ENCODE assay signal across 11 cellular contexts in genomic region chr5:127941646-127942045, GRCh38.
DNase-seq lines count a peak whose midpoint lies in the region; ATAC-seq and TF ChIP-seq lines count a peak whose summit lies in the region.
"Had no signal": no experiment of that assay in that cellular context is flagged by ENCODE, and none has a peak within 500 bp of the region (broad histone marks: within the 10 kb centered on the region; RNA-seq: fewer than 3 reads in every experiment).

No MANE protein-coding gene starts in this region.

- H3K36me3 Mint-ChIP-seq in nephron (ENCODE audit: low read depth), result no peaks in the 10 kb centered on the region

- no peak for TF ChIP-seq CTCF in nephron (IDR thresholded peaks at IDR 0.05; ENCODE audit: unreplicated experiment in 3 of 3)
- TF ChIP-seq CTCF in adrenal gland (IDR thresholded peaks at IDR 0.05), result no peak

- no peaks in the 10 kb centered on the region for H3K27me3 ChIP-seq in BLaER1 treated with 17β-estradiol and CSF1 and Interleukin-3, amounts not matched to agents 10 nM and 100 nM
- H3K27me3 ChIP-seq in H7 (ENCODE audit: control insufficient read depth, insufficient read depth, low read length), result peaks cover 33% of the 10 kb centered on the region
- H3K27me3 ChIP-seq in adrenal gland, result no peaks in the 10 kb centered on the region
- H3K27me3 ChIP-seq: body of pancreas had no signal

- peaks cover 1% of the 10 kb centered on the region for H3K27me3 Mint-ChIP-seq in nephron (ENCODE audit: low read depth)

- ATAC-seq in GM19395 (IDR thresholded peaks at IDR 0.05; ENCODE audit: unreplicated experiment) (no peak), HG03108 (IDR thresholded peaks at IDR 0.05; ENCODE audit: unreplicated experiment) (no peak)
- ATAC-seq: body of pancreas had no signal

- H3K27ac Mint-ChIP-seq in nephron, result peak overlapping the region in 2 of 3 experiments; percentile 2 to 34

- H3K36me3 ChIP-seq in BLaER1 treated with 17β-estradiol and CSF1 and Interleukin-3, amounts not matched to agents 10 nM and 100 nM, result no peaks in the 10 kb centered on the region
- H3K36me3 ChIP-seq in H7 (replicated peaks; ENCODE audit: control insufficient read depth, insufficient read depth, low read length) (no peaks in the 10 kb centered on the region), adrenal gland (replicated peaks in 1 of 2) (no peaks in the 10 kb centered on the region)

- peak overlapping the region; percentile 7 to 44 (median 12) for H3K4me3 Mint-ChIP-seq in nephron

- H3K9me3 ChIP-seq in BLaER1 treated with 17β-estradiol and CSF1 and Interleukin-3, amounts not matched to agents 10 nM and 100 nM (replicated peaks in 1 of 11), result no peaks in the 10 kb centered on the region
- H3K9me3 ChIP-seq in adrenal gland (replicated peaks in 1 of 3), result no peaks in the 10 kb centered on the region
- H3K9me3 ChIP-seq: body of pancreas had no signal

- no peak overlapping the region for H3K9ac ChIP-seq in BLaER1 treated with 17β-estradiol and CSF1 and Interleukin-3, amounts not matched to agents 10 nM and 100 nM

- 62 to 78% (median 73%) methylated on average over 8 to 9 of the region's 9 CpGs for WGBS in adrenal gland, 4 donors

- H3K4me1 Mint-ChIP-seq in nephron, result peaks cover 12% of the 10 kb centered on the region

- H3K4me2 ChIP-seq in BLaER1 treated with 17β-estradiol and CSF1 and Interleukin-3, amounts not matched to agents 10 nM and 100 nM, result peak overlapping the region in 9 of 11 experiments; percentile 3 to 53 (median 16); a peak in 10 of 22 replicates

- H4K20me1 ChIP-seq in BLaER1 treated with 17β-estradiol and CSF1 and Interleukin-3, amounts not matched to agents 10 nM and 100 nM, result no peaks in the 10 kb centered on the region

- intact Hi-C loops in adrenal gland (cut with DNase I), result no loop called here

- no peaks in the 10 kb centered on the region for H3K9me3 Mint-ChIP-seq in nephron

- H3K27ac ChIP-seq in BLaER1 treated with 17β-estradiol and CSF1 and Interleukin-3, amounts not matched to agents 10 nM and 100 nM, result peak overlapping the region in 1 of 11 experiments; percentile 6; a peak in 2 of 22 replicates
- H3K27ac ChIP-seq in adrenal gland, result no peak overlapping the region
- H3K27ac ChIP-seq: body of pancreas had no signal

- peaks cover 0 to 20% (median 13%) of the 10 kb centered on the region in 10 experiments; a peak in 14 of 20 replicates for H3K4me1 ChIP-seq in BLaER1 treated with 17β-estradiol and CSF1 and Interleukin-3, amounts not matched to agents 10 nM and 100 nM
- H3K4me1 ChIP-seq in adrenal gland (replicated peaks in 1 of 2), result no peaks in the 10 kb centered on the region

- peak; percentile 59 for DNase-seq in NCI-H1694 treated with DMSO at 0.1 percent for 48 hours (lab: John Stamatoyannopoulos, UW)
- DNase-seq in dermis blood vessel endothelial cell, result peak; percentile 56
- DNase-seq in H7, result no peak
- DNase-seq in adrenal gland, result no peak
- DNase-seq: activated CD4-positive, alpha-beta T cell treated with anti-CD3 and anti-CD28 coated beads, Interleukin-2, amount 50 U/mL, for 1 hour; body of pancreas; DND-41 had no signal

- TF ChIP-seq POLR2A in adrenal gland (IDR thresholded peaks at IDR 0.05), result no peak

- H3K4me3 ChIP-seq in BLaER1 treated with 17β-estradiol and CSF1 and Interleukin-3, amounts not matched to agents 10 nM and 100 nM, result no peak overlapping the region
- no peak overlapping the region for H3K4me3 ChIP-seq in H7 (ENCODE audit: insufficient read depth, low read depth, low read length)
- H3K4me3 ChIP-seq in adrenal gland, result no peak overlapping the region
- H3K4me3 ChIP-seq: body of pancreas had no signal

Comparison
In these comparisons a context has a peak if more than half of its experiments do, and no peak if none do; other contexts are left out.
1. DNase-seq: peak in NCI-H1694 treated with DMSO at 0.1 percent for 48 hours (single experiment) and dermis blood vessel endothelial cell (single experiment); none in H7 (single experiment) and adrenal gland (0 of 7).